17 cellular contexts compared by ENCODE assay signal in genomic region chr16:49793244-49793643, GRCh38.
DNase-seq lines count a peak whose midpoint lies in the region; ATAC-seq and TF ChIP-seq lines count a peak whose summit lies in the region.
"Had no signal": no experiment of that assay in that cellular context is flagged by ENCODE, and none has a peak within 500 bp of the region (broad histone marks: within the 10 kb centered on the region; RNA-seq: fewer than 3 reads in every experiment).

No MANE protein-coding gene starts in this region.

- H3K4me3 Mint-ChIP-seq in H9 = no peak overlapping the region
- H3K4me3 Mint-ChIP-seq: B cell had no signal

- no peaks in the 10 kb centered on the region for H3K9me3 Mint-ChIP-seq in H9
- H3K9me3 Mint-ChIP-seq: CD4-positive, alpha-beta memory T cell had no signal

- H3K18ac ChIP-seq in H9 (ENCODE audit: insufficient read length, low read depth, low read length) = peak overlapping the region; percentile 69

- H3K36me3 ChIP-seq in BLaER1 (peaks cover 8% of the 10 kb centered on the region; the same call in 1 of the 2 replicates), osteoblast (ENCODE audit: insufficient read depth, low read length) (no peaks in the 10 kb centered on the region)

- H3K14ac ChIP-seq in H9 (ENCODE audit: insufficient read depth, low read length) = no peak overlapping the region

- H3K27ac ChIP-seq in BLaER1 = peak overlapping the region; percentile 19; the same call in 1 of the 2 replicates
- H3K27ac ChIP-seq in H9 (ENCODE audit: insufficient read length, low read depth, low read length) = no peak overlapping the region
- no peak overlapping the region for H3K27ac ChIP-seq in osteoblast (ENCODE audit: low read depth, low read length)
- H3K27ac ChIP-seq: 22Rv1, GM23248 had no signal

- H4K5ac ChIP-seq in H9 (ENCODE audit: insufficient read length, low read depth, low read length) = no peak overlapping the region

- H3K4me1 ChIP-seq in BLaER1 (peaks cover 69% of the 10 kb centered on the region), H9 (ENCODE audit: insufficient read depth, low read length) (no peaks in the 10 kb centered on the region), osteoblast (ENCODE audit: insufficient read depth, low read length) (peaks cover 4% of the 10 kb centered on the region)

- peaks cover 2% of the 10 kb centered on the region; the same call in 1 of the 2 replicates for H3K79me2 ChIP-seq in H9 (ENCODE audit: insufficient read depth, low read length)
- no peaks in the 10 kb centered on the region for H3K79me2 ChIP-seq in osteoblast (ENCODE audit: insufficient read depth, low read length)

- no peak overlapping the region for H2BK20ac ChIP-seq in H9 (ENCODE audit: low read depth, low read length, poor library complexity, severe bottlenecking)

- H2AFZ ChIP-seq in H9 (ENCODE audit: low read length) = no peak overlapping the region
- H2AFZ ChIP-seq in osteoblast (ENCODE audit: low read length) = no peak overlapping the region
- H2AFZ ChIP-seq: GM23248 had no signal

- WGBS in H9 (ENCODE audit: extremely low coverage, insufficient read length, low lambda C conversion rate) = no CpG with 5 or more reads among the region's 11 CpGs

- H3K79me1 ChIP-seq in H9 (ENCODE audit: insufficient read depth, low read depth, low read length, poor library complexity, severe bottlenecking) = no peaks in the 10 kb centered on the region

- H3K23ac ChIP-seq in H9 (ENCODE audit: insufficient read length, low read depth, low read length) = no peak overlapping the region

- H3K4ac ChIP-seq in H9 (ENCODE audit: low read depth, low read length) = no peak overlapping the region

- H3K27me3 ChIP-seq in BLaER1 (no peaks in the 10 kb centered on the region), H9 (ENCODE audit: insufficient read depth, low read length) (no peaks in the 10 kb centered on the region), osteoblast (ENCODE audit: insufficient read depth, low read length) (no peaks in the 10 kb centered on the region)

- no peak for DNase-seq in H9
- peak; percentile 14 for DNase-seq in osteoblast (ENCODE audit: insufficient read length, low spot score, missing footprints)
- DNase-seq in NCI-H187 treated with DMSO at 0.1 percent for 48 hours (lab: John Stamatoyannopoulos, UW) = no peak
- DNase-seq: C1 segment of cervical spinal cord; Calu3; CD4-positive, alpha-beta memory T cell; COR-L47; DMS153; DND-41; GM23248; HCEC 1CT had no signal

- no peak overlapping the region for H2BK12ac ChIP-seq in H9 (ENCODE audit: insufficient read length, low read depth, low read length)

- H2BK15ac ChIP-seq in H9 (ENCODE audit: low read depth, low read length) = no peak overlapping the region

- H4K20me1 ChIP-seq in BLaER1 = 0 out of 2 replicates have a peak, but pooled peaks cover 9% of the 10 kb centered on the region
- H4K20me1 ChIP-seq in H9 (ENCODE audit: control insufficient read depth, insufficient read depth, insufficient read length) = no peaks in the 10 kb centered on the region
- H4K20me1 ChIP-seq in osteoblast (ENCODE audit: insufficient read depth, low read length) = peaks cover 8% of the 10 kb centered on the region

- H3K36me3 Mint-ChIP-seq in H9 (ENCODE audit: insufficient read depth in 1 of 3, low read depth in 3 of 3) = peaks cover 0 to 9% (median 3%) of the 10 kb centered on the region in 3 experiments; a peak in 3 of 7 replicates
- H3K36me3 Mint-ChIP-seq: CD4-positive, alpha-beta memory T cell had no signal

- H3K4me2 ChIP-seq in BLaER1 (peak overlapping the region; percentile 53), H9 (ENCODE audit: insufficient read depth, insufficient read length, low read length) (no peak overlapping the region), osteoblast (ENCODE audit: insufficient read depth, low read length) (no peak overlapping the region)

- no peaks in the 10 kb centered on the region for H3K23me2 ChIP-seq in H9 (ENCODE audit: insufficient read length, low read depth, low read length, poor library complexity, severe bottlenecking)

- no peak overlapping the region for H2AK5ac ChIP-seq in H9 (ENCODE audit: insufficient read length, low read length)

- no peaks in the 10 kb centered on the region for H3K9me3 ChIP-seq in BLaER1
- H3K9me3 ChIP-seq in H9 (ENCODE audit: control insufficient read depth, low read depth, low read length) = no peaks in the 10 kb centered on the region
- no peaks in the 10 kb centered on the region for H3K9me3 ChIP-seq in osteoblast (ENCODE audit: low read depth, low read length)

- H3K27me3 Mint-ChIP-seq in H9 (ENCODE audit: low read depth) = no peaks in the 10 kb centered on the region

- no peak overlapping the region for H4K8ac ChIP-seq in H9 (replicated peaks; ENCODE audit: insufficient read length, low read depth, low read length)

- H2BK120ac ChIP-seq in H9 (ENCODE audit: low read depth, low read length, poor library complexity, severe bottlenecking) = no peak overlapping the region

- H3K4me1 Mint-ChIP-seq in H9 = peaks cover 49 to 52% of the 10 kb centered on the region in 2 experiments
- H3K4me1 Mint-ChIP-seq: B cell; CD4-positive, alpha-beta memory T cell had no signal

- ATAC-seq in GM21447 (IDR thresholded peaks at IDR 0.05; ENCODE audit: unreplicated experiment) = no peak
- ATAC-seq in GM19328 (IDR thresholded peaks at IDR 0.05; ENCODE audit: unreplicated experiment) = no peak
- ATAC-seq: GM12878 had no signal

- no peak overlapping the region for H3K56ac ChIP-seq in H9 (ENCODE audit: insufficient read length, low read depth, low read length)

- H3K9ac ChIP-seq in BLaER1 (no peak overlapping the region), H9 (ENCODE audit: extremely low read depth, insufficient read length, low read length) (no peak overlapping the region)
- H3K9ac ChIP-seq: GM23248 had no signal

- no peak overlapping the region for H2BK5ac ChIP-seq in H9 (ENCODE audit: insufficient read length, low read length)

- TF ChIP-seq CTCF in H9 (conservative IDR thresholded peaks at IDR 0.05) (no peak), osteoblast (IDR thresholded peaks at IDR 0.05; ENCODE audit: extremely low read depth, low read depth, low read length) (no peak)

- H3K4me3 ChIP-seq in BLaER1 = no peak overlapping the region
- no peak overlapping the region for H3K4me3 ChIP-seq in osteoblast (ENCODE audit: insufficient read depth, low read length)
- H3K4me3 ChIP-seq: GM12878, GM23248 had no signal

- H3T11ph ChIP-seq in H9 (ENCODE audit: low read length) = no peak overlapping the region

- H4K91ac ChIP-seq in H9 (ENCODE audit: insufficient read length, low read depth, low read length) = no peak overlapping the region

- H3K27ac Mint-ChIP-seq in H9 = peak overlapping the region in 1 of 3 experiments; percentile 91; a peak in 1 of 7 replicates
- H3K27ac Mint-ChIP-seq: B cell had no signal
